ENCODE assay signal across 10 cellular contexts in the genomic region with DNA sequence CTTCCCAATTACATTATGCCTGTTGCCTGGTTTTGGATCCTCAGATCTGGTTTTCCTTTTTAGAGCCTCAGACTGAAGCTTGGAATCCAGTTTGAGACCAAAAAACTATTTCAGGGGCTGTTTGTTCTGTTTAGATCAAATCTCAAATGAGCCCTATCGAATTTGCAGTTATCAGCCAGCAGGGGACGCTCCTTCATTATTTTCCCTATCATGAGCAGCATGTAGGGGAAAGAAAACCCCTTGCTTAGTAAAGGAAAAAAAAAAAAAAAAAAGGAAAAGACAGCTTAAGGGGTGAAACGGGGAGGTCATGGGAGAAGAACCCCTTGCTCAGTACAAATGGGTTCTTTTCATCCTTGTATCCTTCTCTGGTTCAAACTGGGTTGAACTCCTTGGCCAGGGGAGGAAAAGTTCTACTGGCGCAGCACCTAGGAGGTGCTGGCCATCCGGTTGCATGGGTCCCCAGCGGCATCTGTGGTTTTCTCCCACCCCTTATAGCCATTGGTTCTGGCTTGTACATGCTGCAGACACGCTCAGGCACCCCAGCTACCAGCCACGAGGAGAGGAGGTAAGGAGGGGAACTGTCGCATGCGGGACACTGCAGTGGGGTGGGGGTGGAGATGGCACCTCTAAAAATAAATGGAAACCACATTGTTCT.
A peak's percentile ranks its signal among the peaks of the same experiment; 100 is the strongest.
DNase-seq lines count a peak whose midpoint lies in the region; TF ChIP-seq lines count a peak whose summit lies in the region.
"Had no signal": no experiment of that assay in that cellular context is flagged by ENCODE, and none has a peak within 500 bp of the region (broad histone marks: within the 10 kb centered on the region; RNA-seq: fewer than 3 reads in every experiment).

No MANE protein-coding gene starts in this region.

- DNase-seq in AG04449 (ENCODE audit: low read depth, low spot score) (peak; percentile 2), GM20000 (ENCODE audit: low spot score) (peak; percentile 4), NCI-H82 treated with DMSO at 0.1 percent for 48 hours (lab: John Stamatoyannopoulos, UW; ENCODE audit: unreplicated experiment) (peak; percentile 11), fibroblast of peridontal ligament (ENCODE audit: extremely low read depth) (peak; percentile 30), middle frontal gyrus (ENCODE audit: extremely low spot score, low spot score) (no peak), HuH-7.5 (ENCODE audit: low spot score) (no peak)
- DNase-seq in activated naive CD4-positive, alpha-beta T cell treated with Interleukin-2 at 50 U/mL for 16 hours: no peak
- DNase-seq in activated effector memory CD4-positive, alpha-beta T cell treated with anti-CD3 and anti-CD28 coated beads, Interleukin-2, amount 50 U/mL, for 16 hours: no peak
- DNase-seq: kidney glomerular epithelial cell, NCI-H1092 treated with DMSO at 0.1 percent for 48 hours had no signal

- no peak overlapping the region for H3K4me3 ChIP-seq in AG04449 (ENCODE audit: low read depth, low read length)

- CTCF ChIA-PET in AG04449 (lab: Yijun Ruan, JAX): interaction anchor here (0.6 to 2.9 kb wide), 7 partner anchors 10 to 1372 kb away, joined by 3 to 13 read pairs (median 3); no protein-coding TSS in a partner anchor

- POLR2A ChIA-PET in AG04449 (lab: Yijun Ruan, JAX): no interaction called here

- TF ChIP-seq CTCF in AG04449 (IDR thresholded peaks at IDR 0.05; ENCODE audit: insufficient read depth, low read length, missing control alignments): peak; percentile 45
- TF ChIP-seq CTCF in GM20000 (IDR thresholded peaks at IDR 0.05; ENCODE audit: extremely low read depth, missing control alignments): no peak

Comparison
In these comparisons a context has a peak if more than half of its experiments do, and no peak if none do; other contexts are left out.
1. DNase-seq: peak in AG04449 (single experiment), GM20000 (single experiment), NCI-H82 treated with DMSO at 0.1 percent for 48 hours (single experiment) and fibroblast of peridontal ligament (single experiment); none in activated naive CD4-positive, alpha-beta T cell treated with Interleukin-2 at 50 U/mL for 16 hours (single experiment), middle frontal gyrus (single experiment), HuH-7.5 (single experiment) and activated effector memory CD4-positive, alpha-beta T cell treated with anti-CD3 and anti-CD28 coated beads, Interleukin-2, amount 50 U/mL, for 16 hours (single experiment).